Comparison of ENCODE assay signal across 22 cellular contexts in genomic region chr2:240553956-240554480, GRCh38.
"Had no signal": no experiment of that assay in that cellular context is flagged by ENCODE, and none has a peak within 500 bp of the region (broad histone marks: within the 10 kb centered on the region; RNA-seq: fewer than 3 reads in every experiment).

No MANE protein-coding gene starts in this region.

- ATAC-seq: activated T-cell treated with anti-CD3 and anti-CD28 coated beads, Interleukin-2, amount 50 U/mL, for 72 hours; PC-3; WTC11 had no signal

- H3K36me3 ChIP-seq: cardiac muscle cell had no signal

- H3K4me3 Mint-ChIP-seq: activated CD4-positive, alpha-beta memory T cell treated with anti-CD3 and anti-CD28 coated beads for 36 hours; activated naive CD4-positive, alpha-beta T cell treated with anti-CD3 and anti-CD28 coated beads, Interleukin-2, amount 10 ng/mL, durations not matched to agents 7 days and 5 days; activated naive CD8-positive, alpha-beta T cell treated with anti-CD3 and anti-CD28 coated beads for 36 hours; activated T-cell treated with anti-CD3 and anti-CD28 coated beads, Interleukin-2, amount 50 U/mL, for 72 hours; T-helper 1 cell treated with Interleukin-12 subunit alpha and Interleukin-12 subunit beta and Interleukin-4 antibody, amounts not matched to agents 30 μg/mL and 1 μg/mL, for 36 hours; WTC11 had no signal

- DNase-seq: activated CD4-positive, alpha-beta memory T cell treated with anti-CD3 and anti-CD28 coated beads for 36 hours; activated CD4-positive, alpha-beta T cell treated with anti-CD3 and anti-CD28 coated beads for 48 hours; activated CD4-positive, CD25-positive, alpha-beta regulatory T cell treated with anti-CD3 and anti-CD28 coated beads, Interleukin-2, amount 50 U/mL, for 72 hours; activated CD8-positive, alpha-beta memory T cell treated with anti-CD3 and anti-CD28 coated beads, Interleukin-2, amount 50 U/mL, for 4 hours; activated gamma-delta T cell treated with Interleukin-2 at 50 U/mL for 16 hours; activated naive CD4-positive, alpha-beta T cell treated with anti-CD3 and anti-CD28 coated beads, Interleukin-2, amount 10 ng/mL, durations not matched to agents 7 days and 5 days; activated naive CD8-positive, alpha-beta T cell treated with anti-CD3 and anti-CD28 coated beads for 36 hours; activated T-cell treated with anti-CD3 and anti-CD28 coated beads, Interleukin-2, amount 50 U/mL, for 72 hours; brain microvascular endothelial cell; MG63; MV-4-11; NCI-H1092 treated with DMSO at 0.1 percent for 48 hours; NCI-H1436; NCI-H1694 treated with DMSO at 0.1 percent for 48 hours; NCI-H2029 treated with DMSO at 0.1 percent for 48 hours; NCI-H510A treated with DMSO at 0.1 percent for 48 hours; PC-3; SHP77 treated with DMSO at 0.1 percent for 48 hours had no signal

- H3K4me3 ChIP-seq: cardiac muscle cell, MG63 had no signal

- H3K27me3 ChIP-seq: brain microvascular endothelial cell, cardiac muscle cell, MG63 had no signal

- H3K27me3 Mint-ChIP-seq: activated CD4-positive, alpha-beta memory T cell treated with anti-CD3 and anti-CD28 coated beads for 36 hours; activated naive CD4-positive, alpha-beta T cell treated with anti-CD3 and anti-CD28 coated beads, Interleukin-2, amount 10 ng/mL, durations not matched to agents 7 days and 5 days; activated naive CD8-positive, alpha-beta T cell treated with anti-CD3 and anti-CD28 coated beads for 36 hours had no signal

- H3K27ac ChIP-seq: brain microvascular endothelial cell, cardiac muscle cell had no signal

- H3K9me3 ChIP-seq: MG63 had no signal

- H3K27ac Mint-ChIP-seq: activated CD4-positive, alpha-beta memory T cell treated with anti-CD3 and anti-CD28 coated beads for 36 hours; activated naive CD4-positive, alpha-beta T cell treated with anti-CD3 and anti-CD28 coated beads, Interleukin-2, amount 10 ng/mL, durations not matched to agents 7 days and 5 days; activated naive CD8-positive, alpha-beta T cell treated with anti-CD3 and anti-CD28 coated beads for 36 hours; activated T-cell treated with anti-CD3 and anti-CD28 coated beads, Interleukin-2, amount 50 U/mL, for 72 hours; activated T-helper 2 cell treated with anti-CD3 and anti-CD28 coated beads, Interferon-gamma antibody, Interleukin-2, Interleukin-4, amounts not matched to agents 10 μg/mL and 5 μg/mL and 100 μg/mL, durations not matched to agents 14 hours and 24 hours and 36 hours; T-helper 1 cell treated with Interleukin-12 subunit alpha and Interleukin-12 subunit beta and Interleukin-4 antibody, amounts not matched to agents 30 μg/mL and 1 μg/mL, for 36 hours; WTC11 had no signal
